ENCODE assay signal across 20 cellular contexts in genomic region chr12:24617471-24617870, GRCh38.
DNase-seq lines count a peak whose midpoint lies in the region; ATAC-seq, FAIRE-seq and TF ChIP-seq lines count a peak whose summit lies in the region.
"Had no signal": no experiment of that assay in that cellular context is flagged by ENCODE, and none has a peak within 500 bp of the region (broad histone marks: within the 10 kb centered on the region; RNA-seq: fewer than 3 reads in every experiment).

No MANE protein-coding gene starts in this region.

- H3K4me1 ChIP-seq in PC-9 (replicated peaks; ENCODE audit: insufficient read depth) (peaks cover 9% of the 10 kb centered on the region), endothelial cell of umbilical vein (ENCODE audit: control insufficient read depth, extremely low read depth, insufficient read depth, low read length) (peaks cover 6% of the 10 kb centered on the region)
- no peaks in the 10 kb centered on the region for H3K4me1 ChIP-seq in CD8-positive, alpha-beta memory T cell (ENCODE audit: insufficient read depth, low read length)
- H3K4me1 ChIP-seq: esophagus muscularis mucosa, right lobe of liver, tibial artery had no signal

- H3K4me3 Mint-ChIP-seq in nephron progenitor cell (no peak overlapping the region), natural killer cell (no peak overlapping the region)
- H3K4me3 Mint-ChIP-seq in CD8-positive, alpha-beta memory T cell, result no peak overlapping the region
- H3K4me3 Mint-ChIP-seq: activated CD4-positive, alpha-beta T cell treated with anti-CD3 and anti-CD28 coated beads, Interleukin-2, amount 10 ng/mL, durations not matched to agents 7 days and 5 days; activated naive CD8-positive, alpha-beta T cell treated with anti-CD3 and anti-CD28 coated beads for 36 hours; natural killer cell treated with Interleukin-12 subunit alpha and Interleukin-12 subunit beta and Interleukin-15 and Interleukin-18, amount 100 ng/mL, for 72 hours had no signal

- H3K79me2 ChIP-seq in PC-9 (ENCODE audit: low read depth) (no peaks in the 10 kb centered on the region), endothelial cell of umbilical vein (ENCODE audit: control insufficient read depth, insufficient read depth, low read length) (no peaks in the 10 kb centered on the region)

- H3K27ac ChIP-seq in PC-9 (no peak overlapping the region), endothelial cell of umbilical vein (ENCODE audit: insufficient read depth, low read depth, low read length) (no peak overlapping the region), caudate nucleus (ENCODE audit: low read depth, low read length) (no peak overlapping the region)
- no peak overlapping the region for H3K27ac ChIP-seq in CD8-positive, alpha-beta memory T cell (ENCODE audit: low read depth, low read length)
- H3K27ac ChIP-seq: esophagus muscularis mucosa, right lobe of liver, tibial artery had no signal

- peaks cover 25% of the 10 kb centered on the region for H3K9me3 Mint-ChIP-seq in nephron progenitor cell
- peaks cover 0 to 2% of the 10 kb centered on the region in 2 donors for H3K9me3 Mint-ChIP-seq in natural killer cell
- peaks cover 0 to 10% (median 7%) of the 10 kb centered on the region in 5 donors for H3K9me3 Mint-ChIP-seq in CD8-positive, alpha-beta memory T cell
- H3K9me3 Mint-ChIP-seq: activated CD4-positive, alpha-beta T cell treated with anti-CD3 and anti-CD28 coated beads, Interleukin-2, amount 10 ng/mL, durations not matched to agents 7 days and 5 days; natural killer cell treated with Interleukin-12 subunit alpha and Interleukin-12 subunit beta and Interleukin-15 and Interleukin-18, amount 100 ng/mL, for 72 hours had no signal

- no peak for FAIRE-seq in endothelial cell of umbilical vein (lab: Jason Lieb, UNC)

- H3K9me1 ChIP-seq in endothelial cell of umbilical vein (replicated peaks; ENCODE audit: control insufficient read depth, extremely low read depth, insufficient read depth, low read length), result no peaks in the 10 kb centered on the region

- H3K9me2 ChIP-seq in PC-9 (ENCODE audit: insufficient read depth), result no peaks in the 10 kb centered on the region

- dilution Hi-C loops in endothelial cell of umbilical vein (cut with MboI; ENCODE audit: extremely low pct_ligation_motif_present, low sequenced_read_pairs), result no loop called here

- no peak overlapping the region for H2AFZ ChIP-seq in PC-9
- no peak overlapping the region for H2AFZ ChIP-seq in endothelial cell of umbilical vein (ENCODE audit: low read depth, low read length)

- H3K27me3 Mint-ChIP-seq in nephron progenitor cell (ENCODE audit: low read depth, poor library complexity) (peaks cover 3% of the 10 kb centered on the region), natural killer cell (ENCODE audit: low read depth in 2 of 2) (peaks cover 0 to 5% of the 10 kb centered on the region in 2 donors)
- peaks cover 0 to 2% of the 10 kb centered on the region in 2 donors for H3K27me3 Mint-ChIP-seq in CD8-positive, alpha-beta memory T cell
- H3K27me3 Mint-ChIP-seq: activated CD4-positive, alpha-beta T cell treated with anti-CD3 and anti-CD28 coated beads, Interleukin-2, amount 10 ng/mL, durations not matched to agents 7 days and 5 days; activated naive CD8-positive, alpha-beta T cell treated with anti-CD3 and anti-CD28 coated beads for 36 hours had no signal

- POLR2A ChIA-PET in PC-9 (lab: Charles Lee; ENCODE audit: unreplicated experiment) (no interaction called here), endothelial cell of umbilical vein (lab: Charles Lee) (no interaction called here)
- POLR2A ChIA-PET in CD8-positive, alpha-beta memory T cell (lab: Charles Lee), result no interaction called here

- H3K36me3 Mint-ChIP-seq in nephron progenitor cell (ENCODE audit: low read depth), result no peaks in the 10 kb centered on the region
- H3K36me3 Mint-ChIP-seq in natural killer cell, result no peaks in the 10 kb centered on the region
- H3K36me3 Mint-ChIP-seq in CD8-positive, alpha-beta memory T cell, result peaks cover 0 to 1% (median 0%) of the 10 kb centered on the region in 3 donors
- H3K36me3 Mint-ChIP-seq: activated naive CD8-positive, alpha-beta T cell treated with anti-CD3 and anti-CD28 coated beads for 36 hours; natural killer cell treated with Interleukin-12 subunit alpha and Interleukin-12 subunit beta and Interleukin-15 and Interleukin-18, amount 100 ng/mL, for 72 hours had no signal

- no TSS peak for BruUV-seq in PC-9 (replicated peaks; lab: Mats Ljungman, UMichigan)
- BruUV-seq in endothelial cell of umbilical vein (replicated peaks; lab: Mats Ljungman, UMichigan), result no TSS peak

- H3K27me3 ChIP-seq in PC-9 (ENCODE audit: insufficient read depth, low read depth) (no peaks in the 10 kb centered on the region), endothelial cell of umbilical vein (ENCODE audit: control insufficient read depth in 2 of 2, insufficient read depth in 2 of 2, low read length in 2 of 2) (no peaks in the 10 kb centered on the region)
- H3K27me3 ChIP-seq in CD8-positive, alpha-beta memory T cell (ENCODE audit: insufficient read depth, low read length, poor library complexity, severe bottlenecking), result no peaks in the 10 kb centered on the region
- H3K27me3 ChIP-seq: esophagus muscularis mucosa, right lobe of liver, tibial artery had no signal

- no peak overlapping the region for H3K9ac ChIP-seq in endothelial cell of umbilical vein (replicated peaks; ENCODE audit: extremely low read depth, insufficient read depth, low read length)

- H3K4me2 ChIP-seq in PC-9, result peak overlapping the region; percentile 31; the same call in 1 of the 2 replicates
- no peak overlapping the region for H3K4me2 ChIP-seq in endothelial cell of umbilical vein (ENCODE audit: insufficient read depth, low read length)

- H3K9me3 ChIP-seq in PC-9 (ENCODE audit: insufficient read depth, low read depth) (no peaks in the 10 kb centered on the region), endothelial cell of umbilical vein (replicated peaks; ENCODE audit: control insufficient read depth, insufficient read depth, low read length) (no peaks in the 10 kb centered on the region)
- H3K9me3 ChIP-seq in CD8-positive, alpha-beta memory T cell (ENCODE audit: low read length), result no peaks in the 10 kb centered on the region
- H3K9me3 ChIP-seq: right lobe of liver, tibial artery had no signal

- DNase-seq in Daoy (ENCODE audit: low read depth), result peak; percentile 83
- DNase-seq in PC-9, result no peak
- peak; percentile 50 for DNase-seq in endothelial cell of umbilical vein (ENCODE audit: low read depth, low spot score)
- no peak for DNase-seq in nephron progenitor cell
- no peak for DNase-seq in natural killer cell
- DNase-seq in caudate nucleus (lab: John Stamatoyannopoulos, UW), result no peak
- DNase-seq in CD8-positive, alpha-beta memory T cell, result no peak
- DNase-seq: activated CD4-positive, alpha-beta T cell treated with anti-CD3 and anti-CD28 coated beads, Interleukin-2, amount 10 ng/mL, durations not matched to agents 7 days and 5 days; activated naive CD8-positive, alpha-beta T cell treated with anti-CD3 and anti-CD28 coated beads for 36 hours; activated T-cell treated with anti-CD3 and anti-CD28 coated beads, Interleukin-2, amount 50 U/mL, for 1 hour; COR-L47; MV-4-11; NCI-H2107; NCI-H748 treated with DMSO at 0.1 percent for 48 hours; right lobe of liver; SIG-M5; tibial artery had no signal

- H4K20me1 ChIP-seq in PC-9 (ENCODE audit: insufficient read depth), result no peaks in the 10 kb centered on the region
- H4K20me1 ChIP-seq in endothelial cell of umbilical vein (replicated peaks; ENCODE audit: control insufficient read depth, extremely low read depth, insufficient read depth, low read length), result no peaks in the 10 kb centered on the region

- intact Hi-C loops in PC-9 (cut with micrococcal nuclease; ENCODE audit: unreplicated experiment) (no loop called here), endothelial cell of umbilical vein (cut with micrococcal nuclease) (no loop called here), natural killer cell (cut with micrococcal nuclease) (no loop called here)

- ATAC-seq in natural killer cell (no peak), HG02759 (IDR thresholded peaks at IDR 0.05; ENCODE audit: unreplicated experiment) (no peak)
- ATAC-seq: natural killer cell treated with Interleukin-12 subunit alpha and Interleukin-12 subunit beta and Interleukin-15 and Interleukin-18, amount 100 ng/mL, for 72 hours; right lobe of liver had no signal

- no peak overlapping the region for H3K4me3 ChIP-seq in PC-9
- H3K4me3 ChIP-seq in endothelial cell of umbilical vein (replicated peaks in 1 of 3; ENCODE audit: insufficient read depth in 1 of 3, low read depth in 1 of 3, low read length in 3 of 3), result no peak overlapping the region
- H3K4me3 ChIP-seq in CD8-positive, alpha-beta memory T cell (ENCODE audit: low read length), result no peak overlapping the region
- H3K4me3 ChIP-seq: esophagus muscularis mucosa, right lobe of liver, tibial artery had no signal

- TF ChIP-seq CTCF in PC-9 (conservative IDR thresholded peaks at IDR 0.05), result no peak
- TF ChIP-seq CTCF in endothelial cell of umbilical vein (IDR thresholded peaks at IDR 0.05; ENCODE audit: extremely low read depth in 1 of 2, insufficient read depth in 1 of 2, low read depth in 1 of 2, low read length in 2 of 2), result no peak
- no peak for TF ChIP-seq CTCF in nephron progenitor cell (IDR thresholded peaks at IDR 0.05)
- no peak for TF ChIP-seq CTCF in natural killer cell (IDR thresholded peaks at IDR 0.05)

- H3K27ac Mint-ChIP-seq in nephron progenitor cell (peak overlapping the region; percentile 22), natural killer cell (no peak overlapping the region)
- H3K27ac Mint-ChIP-seq in CD8-positive, alpha-beta memory T cell, result no peak overlapping the region
- H3K27ac Mint-ChIP-seq: activated CD4-positive, alpha-beta T cell treated with anti-CD3 and anti-CD28 coated beads, Interleukin-2, amount 10 ng/mL, durations not matched to agents 7 days and 5 days; activated naive CD8-positive, alpha-beta T cell treated with anti-CD3 and anti-CD28 coated beads for 36 hours; natural killer cell treated with Interleukin-12 subunit alpha and Interleukin-12 subunit beta and Interleukin-15 and Interleukin-18, amount 100 ng/mL, for 72 hours had no signal

- no peaks in the 10 kb centered on the region for H3F3A ChIP-seq in PC-9 (ENCODE audit: insufficient read depth, low read depth)

- CTCF ChIA-PET in PC-9 (lab: Charles Lee) (no interaction called here), endothelial cell of umbilical vein (lab: Charles Lee) (interaction anchor here (1.5 kb wide), 1 partner anchor 20 kb away, joined by 3 read pairs; no protein-coding TSS in a partner anchor)
- CTCF ChIA-PET in CD8-positive, alpha-beta memory T cell (lab: Charles Lee), result no interaction called here

- peaks cover 17% of the 10 kb centered on the region for H3K4me1 Mint-ChIP-seq in nephron progenitor cell
- H3K4me1 Mint-ChIP-seq in natural killer cell, result no peaks in the 10 kb centered on the region
- no peaks in the 10 kb centered on the region for H3K4me1 Mint-ChIP-seq in CD8-positive, alpha-beta memory T cell
- H3K4me1 Mint-ChIP-seq: activated CD4-positive, alpha-beta T cell treated with anti-CD3 and anti-CD28 coated beads, Interleukin-2, amount 10 ng/mL, durations not matched to agents 7 days and 5 days; activated naive CD8-positive, alpha-beta T cell treated with anti-CD3 and anti-CD28 coated beads for 36 hours had no signal

- H3K36me3 ChIP-seq in PC-9 (ENCODE audit: low read depth) (no peaks in the 10 kb centered on the region), endothelial cell of umbilical vein (ENCODE audit: control insufficient read depth in 2 of 2, extremely low read depth in 1 of 2, insufficient read depth in 2 of 2, low read length in 2 of 2) (no peaks in the 10 kb centered on the region)
- H3K36me3 ChIP-seq in CD8-positive, alpha-beta memory T cell (ENCODE audit: insufficient read depth, low read length), result no peaks in the 10 kb centered on the region
- H3K36me3 ChIP-seq: esophagus muscularis mucosa, right lobe of liver, tibial artery had no signal

- no peak for TF ChIP-seq POLR2A in endothelial cell of umbilical vein (IDR thresholded peaks at IDR 0.05; ENCODE audit: low read depth, low read length)

Comparison
In these comparisons a context has a peak if more than half of its experiments do, and no peak if none do; other contexts are left out.
1. DNase-seq: peak in Daoy (single experiment) and endothelial cell of umbilical vein (single experiment); none in PC-9 (0 of 2), nephron progenitor cell (single experiment), natural killer cell (single experiment), caudate nucleus (0 of 61) and CD8-positive, alpha-beta memory T cell (0 of 5).